32 cellular contexts compared by ENCODE assay signal in the genomic region with DNA sequence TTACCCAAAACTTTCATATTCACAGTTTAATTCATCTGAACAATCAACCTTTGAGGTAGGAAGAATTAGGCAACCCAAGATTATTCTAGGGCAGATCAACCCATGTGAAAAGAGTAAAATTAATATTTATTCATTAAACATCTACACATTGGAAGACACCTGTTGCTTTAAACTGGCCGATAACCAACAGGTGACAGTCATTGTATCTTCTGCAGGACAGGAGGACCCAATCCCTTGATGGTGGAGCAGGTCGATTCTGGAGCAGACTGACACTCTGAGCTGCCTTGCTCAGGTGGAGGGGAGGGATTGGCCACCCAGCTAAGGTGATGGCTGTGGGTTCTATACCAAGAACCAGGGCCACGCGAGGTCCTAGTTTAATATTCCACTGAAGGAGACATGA.
"Had no signal": no experiment of that assay in that cellular context is flagged by ENCODE, and none has a peak within 500 bp of the region (broad histone marks: within the 10 kb centered on the region; RNA-seq: fewer than 3 reads in every experiment).

No MANE protein-coding gene starts in this region.

- H3K4me3 ChIP-seq: MG63 had no signal

- H3K27me3 ChIP-seq: MG63 had no signal

- H3K36me3 ChIP-seq: MG63 had no signal

- H3K9me3 ChIP-seq: MG63 had no signal

- DNase-seq: Karpas-422, Kasumi-1, MG63, MM.1S, MV-4-11, NCI-H1048, NCI-H1092, NCI-H1417, NCI-H1417 treated with DMSO at 0.1 percent for 48 hours, NCI-H1436, NCI-H1436 treated with DMSO at 0.1 percent for 48 hours, NCI-H146, NCI-H1694, NCI-H1694 treated with DMSO at 0.1 percent for 48 hours, NCI-H187, NCI-H187 treated with DMSO at 0.1 percent for 48 hours, NCI-H1930, NCI-H2029, NCI-H2029 treated with DMSO at 0.1 percent for 48 hours, NCI-H2081, NCI-H2081 treated with DMSO at 0.1 percent for 48 hours, NCI-H2107, NCI-H2171, NCI-H2171 treated with DMSO at 0.1 percent for 48 hours, NCI-H2227 treated with DMSO at 0.1 percent for 48 hours, NCI-H226, NCI-H345, NCI-H446, NCI-H446 treated with DMSO at 0.1 percent for 48 hours, NCI-H510A, NCI-H510A treated with DMSO at 0.1 percent for 48 hours, NCI-H524 had no signal
